1 cellular context compared by ENCODE assay signal in the genomic region with DNA sequence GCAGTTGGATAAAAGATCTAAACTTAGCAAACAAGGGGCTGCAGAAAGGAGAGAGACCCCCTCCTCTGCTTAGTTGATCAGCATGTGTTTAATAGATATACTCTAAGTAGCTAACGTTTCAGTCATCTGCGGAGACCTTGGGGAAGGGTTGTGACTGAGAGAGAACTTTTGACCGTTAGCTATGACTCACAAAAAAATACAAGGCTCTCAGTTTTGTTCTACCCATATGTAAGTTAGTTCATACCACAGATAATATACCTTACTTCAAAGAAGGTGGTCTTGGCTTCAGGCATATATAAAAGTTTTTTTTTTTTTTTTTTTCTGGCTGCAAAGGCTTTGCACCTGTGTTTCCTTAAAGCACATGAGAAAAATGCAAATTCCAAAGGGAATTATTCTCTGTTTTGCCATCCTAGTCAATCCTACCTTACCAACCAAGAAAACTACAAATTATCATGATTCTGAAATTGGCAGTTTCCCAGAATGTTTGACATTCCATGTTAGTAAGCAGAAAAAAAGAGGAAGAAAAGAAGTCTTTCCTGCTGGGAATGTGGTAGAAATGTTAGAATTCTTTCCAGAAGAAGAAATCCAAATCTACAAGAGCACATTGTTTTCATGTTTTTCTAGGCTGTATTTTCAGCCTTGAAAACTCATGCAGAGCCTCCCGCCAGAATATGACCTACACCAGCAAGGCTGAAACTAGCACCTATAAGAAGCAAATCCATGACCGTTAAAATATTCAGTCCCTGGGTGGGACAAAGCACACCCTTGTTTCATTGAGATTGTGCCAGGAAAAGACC.
TF ChIP-seq lines count a peak whose summit lies in the region.

No MANE protein-coding gene starts in this region.

TF ChIP-seq in WTC11, 78 proteins besides CTCF, POLR2A, EP300 and RAD21 (continued from another document):
- TF ChIP-seq, protein P1, sequence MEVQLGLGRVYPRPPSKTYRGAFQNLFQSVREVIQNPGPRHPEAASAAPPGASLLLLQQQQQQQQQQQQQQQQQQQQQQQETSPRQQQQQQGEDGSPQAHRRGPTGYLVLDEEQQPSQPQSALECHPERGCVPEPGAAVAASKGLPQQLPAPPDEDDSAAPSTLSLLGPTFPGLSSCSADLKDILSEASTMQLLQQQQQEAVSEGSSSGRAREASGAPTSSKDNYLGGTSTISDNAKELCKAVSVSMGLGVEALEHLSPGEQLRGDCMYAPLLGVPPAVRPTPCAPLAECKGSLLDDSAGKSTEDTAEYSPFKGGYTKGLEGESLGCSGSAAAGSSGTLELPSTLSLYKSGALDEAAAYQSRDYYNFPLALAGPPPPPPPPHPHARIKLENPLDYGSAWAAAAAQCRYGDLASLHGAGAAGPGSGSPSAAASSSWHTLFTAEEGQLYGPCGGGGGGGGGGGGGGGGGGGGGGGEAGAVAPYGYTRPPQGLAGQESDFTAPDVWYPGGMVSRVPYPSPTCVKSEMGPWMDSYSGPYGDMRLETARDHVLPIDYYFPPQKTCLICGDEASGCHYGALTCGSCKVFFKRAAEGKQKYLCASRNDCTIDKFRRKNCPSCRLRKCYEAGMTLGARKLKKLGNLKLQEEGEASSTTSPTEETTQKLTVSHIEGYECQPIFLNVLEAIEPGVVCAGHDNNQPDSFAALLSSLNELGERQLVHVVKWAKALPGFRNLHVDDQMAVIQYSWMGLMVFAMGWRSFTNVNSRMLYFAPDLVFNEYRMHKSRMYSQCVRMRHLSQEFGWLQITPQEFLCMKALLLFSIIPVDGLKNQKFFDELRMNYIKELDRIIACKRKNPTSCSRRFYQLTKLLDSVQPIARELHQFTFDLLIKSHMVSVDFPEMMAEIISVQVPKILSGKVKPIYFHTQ (CRISPR knock-in tag; IDR thresholded peaks at IDR 0.05) = no peak
- TF ChIP-seq ZNF138 (CRISPR knock-in tag; conservative IDR thresholded peaks at IDR 0.05) (no peak), NFATC4 (CRISPR knock-in tag; IDR thresholded peaks at IDR 0.05) (no peak), IRF2 (CRISPR knock-in tag; IDR thresholded peaks at IDR 0.05; ENCODE audit: borderline replicate concordance, low read depth) (no peak), ZNF317 (CRISPR knock-in tag; IDR thresholded peaks at IDR 0.05; ENCODE audit: borderline replicate concordance, low read depth) (no peak), CBFB (CRISPR knock-in tag; IDR thresholded peaks at IDR 0.05; ENCODE audit: low read depth) (no peak)
